Comparison of ENCODE assay signal across 22 cellular contexts in the genomic region with DNA sequence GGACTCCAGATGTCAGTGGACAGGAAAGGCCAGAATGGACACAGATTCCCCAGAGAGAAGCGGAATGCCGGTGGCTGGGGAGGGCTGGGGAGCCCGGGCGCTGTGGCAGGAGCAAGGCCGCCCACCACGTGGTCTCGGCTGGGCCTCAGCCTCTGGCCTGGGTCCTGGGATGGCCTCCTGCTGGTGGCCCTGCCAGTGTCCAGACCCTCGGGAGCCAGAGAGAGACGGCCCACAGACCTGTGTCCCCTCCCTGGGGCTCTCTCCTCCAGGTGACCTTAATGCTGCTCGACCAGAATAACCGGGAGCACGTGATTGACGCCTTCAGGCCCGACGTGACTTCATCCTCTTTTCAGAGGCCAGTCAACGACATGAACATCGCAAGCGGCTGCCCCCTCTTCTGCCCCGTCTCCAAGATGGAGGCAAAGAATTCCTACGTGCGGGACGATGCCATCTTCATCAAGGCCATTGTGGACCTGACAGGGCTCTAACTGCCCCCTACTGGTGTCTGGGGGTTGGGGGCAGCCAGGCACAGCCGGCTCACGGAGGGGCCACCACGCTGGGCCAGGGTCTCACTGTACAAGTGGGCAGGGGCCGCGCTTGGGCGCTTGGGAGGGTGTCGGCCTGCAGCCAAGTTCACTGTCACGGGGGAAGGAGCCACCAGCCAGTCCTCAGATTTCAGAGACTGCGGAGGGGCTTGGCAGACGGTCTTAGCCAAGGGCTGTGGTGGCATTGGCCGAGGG. TPM values are rescaled to one million over a fixed set of nuclear protein-coding genes. Genes with fewer than 3 reads are reported as not detected.
A peak's percentile ranks its signal among the peaks of the same experiment; 100 is the strongest.
DNase-seq lines count a peak whose midpoint lies in the region; ATAC-seq and TF ChIP-seq lines count a peak whose summit lies in the region.
"Had no signal": no experiment of that assay in that cellular context is flagged by ENCODE, and none has a peak within 500 bp of the region (broad histone marks: within the 10 kb centered on the region; RNA-seq: fewer than 3 reads in every experiment).

No MANE protein-coding gene starts in this region.

- in situ Hi-C loops in T47D (cut with HindIII; ENCODE audit: low pct_unique_long_range_greater_than_20kb, low sequenced_read_pairs), result no loop called here
- in situ Hi-C loops in ACHN (cut with HindIII; ENCODE audit: low pct_ligation_motif_present, low pct_unique_long_range_greater_than_20kb, low sequenced_read_pairs), result no loop called here

- H3K9ac ChIP-seq in OCI-LY3 (ENCODE audit: low read length) (no peak overlapping the region), subcutaneous abdominal adipose tissue (ENCODE audit: low read length in 5 of 5) (no peak overlapping the region)

- H3K27me3 ChIP-seq in breast epithelium, result no peaks in the 10 kb centered on the region
- no peaks in the 10 kb centered on the region for H3K27me3 ChIP-seq in OCI-LY3 (ENCODE audit: low read depth, low read length)
- H3K27me3 ChIP-seq in right atrium auricular region, result no peaks in the 10 kb centered on the region
- H3K27me3 ChIP-seq in subcutaneous abdominal adipose tissue (ENCODE audit: control insufficient read depth in 5 of 5, insufficient read depth in 4 of 5, low read length in 5 of 5), result no peaks in the 10 kb centered on the region
- H3K27me3 ChIP-seq: SJSA1, transverse colon had no signal

- no peaks in the 10 kb centered on the region for H3K4me1 ChIP-seq in breast epithelium
- H3K4me1 ChIP-seq in OCI-LY3 (ENCODE audit: low read length), result no peaks in the 10 kb centered on the region
- H3K4me1 ChIP-seq in right atrium auricular region, result peaks cover 0 to 69% of the 10 kb centered on the region in 2 donors
- H3K4me1 ChIP-seq in subcutaneous abdominal adipose tissue (ENCODE audit: control insufficient read depth in 5 of 5, insufficient read depth in 5 of 5, low read length in 5 of 5), result peaks cover 5 to 47% (median 14%) of the 10 kb centered on the region in 5 donors
- H3K4me1 ChIP-seq: SJSA1, transverse colon had no signal

- no peak overlapping the region for H3K4me3 ChIP-seq in breast epithelium
- H3K4me3 ChIP-seq in OCI-LY3 (ENCODE audit: low read length), result no peak overlapping the region
- H3K4me3 ChIP-seq in right atrium auricular region, result no peak overlapping the region
- no peak overlapping the region for H3K4me3 ChIP-seq in subcutaneous abdominal adipose tissue (ENCODE audit: low read depth in 1 of 5, low read length in 5 of 5)
- H3K4me3 ChIP-seq: SJSA1, transverse colon had no signal

- H3K79me2 ChIP-seq in OCI-LY3 (ENCODE audit: low read length), result no peaks in the 10 kb centered on the region

- no peak overlapping the region for H2AFZ ChIP-seq in OCI-LY3 (ENCODE audit: low read depth, low read length)

- H4K20me1 ChIP-seq in OCI-LY3 (ENCODE audit: insufficient read depth, low read length), result no peaks in the 10 kb centered on the region

- H3K4me2 ChIP-seq in OCI-LY3 (ENCODE audit: low read length), result no peak overlapping the region

- DNase-seq in T47D (ENCODE audit: low read depth in 1 of 2, low spot score in 1 of 2) (peak; percentile 54 to 85), breast epithelium (ENCODE audit: low spot score in 2 of 2) (no peak), right atrium auricular region (ENCODE audit: low spot score) (no peak), ACHN (no peak)
- DNase-seq: effector memory CD8-positive, alpha-beta T cell; head of caudate nucleus; mesendoderm; natural killer cell; NCI-H1417; NCI-H524 treated with DMSO at 0.1 percent for 48 hours; stimulated activated CD8-positive, alpha-beta memory T cell treated with anti-CD3 and anti-CD28 coated beads, Interleukin-4, amount 100 ng/mL, for 48 hours; transverse colon had no signal

- H3K36me3 ChIP-seq in breast epithelium, result no peaks in the 10 kb centered on the region
- H3K36me3 ChIP-seq in OCI-LY3 (replicated peaks; ENCODE audit: low read depth, low read length), result peaks cover 42% of the 10 kb centered on the region
- H3K36me3 ChIP-seq in right atrium auricular region, result peaks cover 12% of the 10 kb centered on the region
- H3K36me3 ChIP-seq in subcutaneous abdominal adipose tissue (ENCODE audit: control insufficient read depth in 5 of 5, insufficient read depth in 5 of 5, low read length in 5 of 5), result peaks cover 0 to 43% (median 33%) of the 10 kb centered on the region in 5 donors

- intact Hi-C loops in breast epithelium (cut with DNase I; ENCODE audit: low total_unique reads), result no loop called here

- no peak for TF ChIP-seq CTCF in breast epithelium (IDR thresholded peaks at IDR 0.05)
- TF ChIP-seq CTCF in OCI-LY3 (IDR thresholded peaks at IDR 0.05; ENCODE audit: low read depth, low read length), result peak; percentile 12; the same call in 1 of the 2 replicates
- no peak for TF ChIP-seq CTCF in right atrium auricular region (IDR thresholded peaks at IDR 0.05)

- ATAC-seq in GM18861 (IDR thresholded peaks at IDR 0.05; ENCODE audit: unreplicated experiment), result no peak
- no peak for ATAC-seq in GM21717 (IDR thresholded peaks at IDR 0.05; ENCODE audit: unreplicated experiment)
- ATAC-seq: effector memory CD8-positive, alpha-beta T cell; natural killer cell had no signal

- TF ChIP-seq POLR2A in breast epithelium (IDR thresholded peaks at IDR 0.05), result no peak

- no peak overlapping the region for H3K27ac ChIP-seq in breast epithelium
- no peak overlapping the region for H3K27ac ChIP-seq in OCI-LY3 (ENCODE audit: low read length)
- peak overlapping the region; percentile 55 to 66 for H3K27ac ChIP-seq in right atrium auricular region
- peak overlapping the region; percentile 16 for H3K27ac ChIP-seq in subcutaneous abdominal adipose tissue (ENCODE audit: low read depth, low read length)
- H3K27ac ChIP-seq: C4-2B, SJSA1, transverse colon had no signal

- H3K9me3 ChIP-seq in breast epithelium (no peaks in the 10 kb centered on the region), OCI-LY3 (ENCODE audit: insufficient read depth, low read length) (no peaks in the 10 kb centered on the region), right atrium auricular region (no peaks in the 10 kb centered on the region), subcutaneous abdominal adipose tissue (ENCODE audit: control insufficient read depth in 5 of 5, low read length in 5 of 5) (no peaks in the 10 kb centered on the region)
- H3K9me3 ChIP-seq: transverse colon had no signal

RNA-seq across cellular contexts. Expression of gene FBXW5, which starts 19.0 kb away (rescaled TPM):
- total RNA-seq in breast epithelium (100 to 1,000 TPM; 103 to 183 (median 126) TPM), right atrium auricular region (100 to 1,000 TPM; 203 to 233 TPM)

RNA-seq across cellular contexts. Expression of gene C8G, which starts 19.5 kb away (rescaled TPM):
- total RNA-seq in breast epithelium (not detected), right atrium auricular region (not detected)
- total RNA-seq: SJSA1 had no signal

RNA-seq across cellular contexts. Expression of gene LCN12, which starts 26.5 kb away (rescaled TPM):
- total RNA-seq in breast epithelium (1 to 10 TPM in 2 of 3 donors, not detected in 1; 1.8 to 5.6 TPM), right atrium auricular region (10 to 100 TPM; 10.8 to 11.3 TPM)
- total RNA-seq: A673, SJSA1 had no signal

RNA-seq across cellular contexts. Expression of gene TRAF2, which starts 39.3 kb away (rescaled TPM):
- total RNA-seq in breast epithelium (1 to 10 TPM; 3.4 to 8.9 (median 8.5) TPM), right atrium auricular region (1 to 10 TPM; 1.9 to 4.1 TPM)

RNA-seq across cellular contexts. Expression of gene PTGDS, which starts 51.7 kb away (rescaled TPM):
- total RNA-seq in breast epithelium (10 to 100 TPM; 46.7 to 72.6 (median 48.2) TPM), right atrium auricular region (1,000 to 10,000 TPM; 1,799 to 2,426 TPM)
- total RNA-seq: A673; activated T-helper 2 cell treated with anti-CD3 and anti-CD28 coated beads, Interferon-gamma antibody, Interleukin-2, Interleukin-4, amounts not matched to agents 10 μg/mL and 5 μg/mL and 100 μg/mL, durations not matched to agents 14 hours and 24 hours and 36 hours; OCI-LY7; progenitor cell of endocrine pancreas; SJSA1 had no signal

Comparison
In these comparisons a context has a peak if more than half of its experiments do, and no peak if none do; other contexts are left out.
1. DNase-seq: peak in T47D (2 of 2); none in breast epithelium (0 of 2), right atrium auricular region (single experiment) and ACHN (single experiment).
2. H3K27ac ChIP-seq: peak in right atrium auricular region (2 of 2) and subcutaneous abdominal adipose tissue (single experiment); none in breast epithelium (0 of 2) and OCI-LY3 (single experiment).